ENCODE assay signal across 8 cellular contexts in the genomic region with DNA sequence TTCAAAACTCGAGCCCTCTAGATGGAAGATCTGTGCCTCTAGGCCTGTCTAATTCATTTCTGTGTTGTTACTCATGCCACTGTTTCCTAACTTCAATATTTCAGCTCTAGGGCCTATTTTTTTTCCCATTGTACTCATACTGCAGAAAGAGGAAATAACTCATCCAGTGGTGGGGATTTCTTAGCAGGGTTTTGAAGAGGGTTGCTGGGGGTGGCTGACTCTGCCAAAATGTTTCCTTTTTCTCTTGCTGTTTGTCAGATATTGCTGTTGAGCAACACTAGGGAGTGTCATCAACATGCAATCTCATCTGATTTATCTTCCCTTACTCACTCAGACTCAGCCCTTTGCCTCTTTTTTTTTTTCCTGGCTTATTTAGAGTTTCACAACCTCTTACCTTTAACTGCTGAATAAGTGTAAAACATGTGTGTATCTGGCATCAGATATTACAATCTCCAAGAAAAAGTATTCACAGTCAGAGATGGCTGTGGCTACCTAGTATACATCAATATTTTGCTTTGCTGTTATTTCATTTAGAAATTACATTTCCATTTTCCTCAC.
DNase-seq lines count a peak whose midpoint lies in the region; TF ChIP-seq lines count a peak whose summit lies in the region.

No MANE protein-coding gene starts in this region.

- no peaks in the 10 kb centered on the region for H3K27me3 ChIP-seq in BLaER1
- no peaks in the 10 kb centered on the region for H3K27me3 ChIP-seq in esophagus squamous epithelium

- 0 out of 2 replicates have a peak overlapping the region, but pooled peaks have one; percentile 14 for H3K4me2 ChIP-seq in BLaER1

- intact Hi-C loops in activated CD4-positive, alpha-beta T cell treated with anti-CD3 and anti-CD28 coated beads, Interleukin-2, amount 10 ng/mL, durations not matched to agents 24 days and 14 days (cut with micrococcal nuclease) = loop anchor here (1.0 to 5.0 kb wide), 12 partner anchors 19 to 865 kb away; partner anchors contain the start of gene GALNT4
- intact Hi-C loops in esophagus squamous epithelium (cut with DNase I) = no loop called here

- no peaks in the 10 kb centered on the region for H4K20me1 ChIP-seq in BLaER1

- no peak overlapping the region for H3K9ac ChIP-seq in BLaER1

- H3K27me3 Mint-ChIP-seq in activated CD4-positive, alpha-beta T cell treated with anti-CD3 and anti-CD28 coated beads, Interleukin-2, amount 10 ng/mL, durations not matched to agents 24 days and 14 days = no peaks in the 10 kb centered on the region
- no peaks in the 10 kb centered on the region for H3K27me3 Mint-ChIP-seq in osteocyte (ENCODE audit: unreplicated experiment)

- no peak overlapping the region for H3K4me3 Mint-ChIP-seq in activated CD4-positive, alpha-beta T cell treated with anti-CD3 and anti-CD28 coated beads, Interleukin-2, amount 10 ng/mL, durations not matched to agents 24 days and 14 days
- no peak overlapping the region for H3K4me3 Mint-ChIP-seq in osteocyte (ENCODE audit: unreplicated experiment)

- H3K27ac Mint-ChIP-seq in activated CD4-positive, alpha-beta T cell treated with anti-CD3 and anti-CD28 coated beads, Interleukin-2, amount 10 ng/mL, durations not matched to agents 24 days and 14 days = no peak overlapping the region
- no peak overlapping the region for H3K27ac Mint-ChIP-seq in osteocyte (ENCODE audit: unreplicated experiment)

- no peaks in the 10 kb centered on the region for H3K36me3 ChIP-seq in BLaER1
- no peaks in the 10 kb centered on the region for H3K36me3 ChIP-seq in esophagus squamous epithelium

- H3K4me3 ChIP-seq in BLaER1 (no peak overlapping the region), esophagus squamous epithelium (no peak overlapping the region)

- H3K4me1 Mint-ChIP-seq in activated CD4-positive, alpha-beta T cell treated with anti-CD3 and anti-CD28 coated beads, Interleukin-2, amount 10 ng/mL, durations not matched to agents 24 days and 14 days = peaks cover 17% of the 10 kb centered on the region
- H3K4me1 Mint-ChIP-seq in osteocyte (ENCODE audit: unreplicated experiment) = peaks cover 19% of the 10 kb centered on the region

- peaks cover 15% of the 10 kb centered on the region for H3K9me3 Mint-ChIP-seq in activated CD4-positive, alpha-beta T cell treated with anti-CD3 and anti-CD28 coated beads, Interleukin-2, amount 10 ng/mL, durations not matched to agents 24 days and 14 days
- no peaks in the 10 kb centered on the region for H3K9me3 Mint-ChIP-seq in osteocyte (ENCODE audit: unreplicated experiment)

- H3K9me3 ChIP-seq in BLaER1 (no peaks in the 10 kb centered on the region), esophagus squamous epithelium (no peaks in the 10 kb centered on the region)

- DNase-seq in HS-27A (ENCODE audit: low read depth) (peak; percentile 60), esophagus squamous epithelium (lab: John Stamatoyannopoulos, UW) (peak; percentile 8), pons (ENCODE audit: low spot score) (peak; percentile 89), cerebellum (ENCODE audit: low spot score) (no peak), osteocyte (ENCODE audit: extremely low spot score, unreplicated experiment) (no peak), activated gamma-delta T cell (lab: John Stamatoyannopoulos, UW) (no peak)
- peak; percentile 86 for DNase-seq in activated CD4-positive, alpha-beta T cell treated with anti-CD3 and anti-CD28 coated beads, Interleukin-2, amount 10 ng/mL, durations not matched to agents 24 days and 14 days

- TF ChIP-seq CTCF in esophagus squamous epithelium (IDR thresholded peaks at IDR 0.05) (no peak), osteocyte (IDR thresholded peaks at IDR 0.05) (no peak)

- no peak for TF ChIP-seq POLR2A in esophagus squamous epithelium (IDR thresholded peaks at IDR 0.05)

- peaks cover 2% of the 10 kb centered on the region for H3K36me3 Mint-ChIP-seq in activated CD4-positive, alpha-beta T cell treated with anti-CD3 and anti-CD28 coated beads, Interleukin-2, amount 10 ng/mL, durations not matched to agents 24 days and 14 days (ENCODE audit: low read depth)
- no peaks in the 10 kb centered on the region for H3K36me3 Mint-ChIP-seq in osteocyte (ENCODE audit: unreplicated experiment)

- H3K4me1 ChIP-seq in BLaER1 = peaks cover 27% of the 10 kb centered on the region; the same call in 1 of the 2 replicates
- peaks cover 12 to 52% (median 39%) of the 10 kb centered on the region in 3 donors for H3K4me1 ChIP-seq in esophagus squamous epithelium

- H3K27ac ChIP-seq in BLaER1 (no peak overlapping the region), esophagus squamous epithelium (peak overlapping the region in 3 of 4 donors; percentile 75 to 86 (median 75))

- WGBS in esophagus squamous epithelium, 2 donors = 0 to 12% methylated on average over 1 of the region's 1 CpG

Comparison
In these comparisons a context has a peak if more than half of its experiments do, and no peak if none do; other contexts are left out.
1. DNase-seq: peak in HS-27A (single experiment), activated CD4-positive, alpha-beta T cell treated with anti-CD3 and anti-CD28 coated beads, Interleukin-2, amount 10 ng/mL, durations not matched to agents 24 days and 14 days (single experiment), esophagus squamous epithelium (single experiment) and pons (single experiment); none in cerebellum (single experiment), osteocyte (single experiment) and activated gamma-delta T cell (single experiment).